In the genomic region with DNA sequence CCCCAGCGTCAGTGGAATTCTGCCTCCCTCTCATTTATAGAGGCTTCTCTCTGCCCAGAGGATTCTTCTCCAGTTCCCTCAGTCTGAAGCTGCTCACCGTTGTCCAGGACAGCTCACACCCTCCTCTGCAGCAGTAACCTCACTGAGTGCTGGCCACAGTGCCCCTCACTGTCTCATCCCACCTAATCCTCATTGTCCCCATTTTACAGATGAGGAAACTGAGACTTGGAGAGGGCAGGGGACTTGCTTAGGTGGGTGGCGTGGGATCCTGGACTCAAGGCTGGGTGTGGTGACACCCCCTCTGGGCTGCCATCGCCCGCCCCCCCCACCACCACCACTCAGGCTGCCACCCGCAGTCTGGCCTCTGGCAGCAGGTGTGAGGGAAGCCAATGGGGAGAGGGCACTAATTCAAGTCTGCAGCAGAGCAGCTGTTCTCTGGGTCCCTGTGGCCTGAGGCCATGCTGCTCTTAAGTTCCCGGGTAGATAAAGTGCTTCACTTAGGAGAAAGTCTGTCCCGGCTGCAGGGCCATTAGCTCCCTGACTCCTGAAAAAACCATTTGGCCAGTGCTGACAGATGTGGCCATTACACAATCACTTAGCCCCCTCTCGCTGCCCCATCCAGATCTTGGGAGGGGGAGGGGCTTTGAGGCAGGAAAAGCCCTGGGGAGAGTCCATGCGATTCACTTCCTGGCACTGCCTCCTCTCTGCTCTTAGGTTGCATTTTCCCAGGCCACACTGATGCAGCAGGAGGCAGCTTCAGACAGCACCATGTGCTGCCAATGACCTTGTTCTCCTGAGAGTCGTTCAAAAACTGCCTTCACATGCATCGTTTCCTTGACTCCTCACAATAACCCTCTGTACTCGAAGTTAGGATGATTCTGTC, we compare ENCODE assay signal across 14 cellular contexts. TPM values are rescaled to one million over a fixed set of nuclear protein-coding genes. Genes with fewer than 3 reads are reported as not detected.
DNase-seq lines count a peak whose midpoint lies in the region; ATAC-seq, FAIRE-seq and TF ChIP-seq lines count a peak whose summit lies in the region.
"Had no signal": no experiment of that assay in that cellular context is flagged by ENCODE, and none has a peak within 500 bp of the region (broad histone marks: within the 10 kb centered on the region; RNA-seq: fewer than 3 reads in every experiment).

No MANE protein-coding gene starts in this region.

- DNase-seq in DMS53 (lab: John Stamatoyannopoulos, UW) (peak; percentile 11), DMS53 treated with DMSO at 0.1 percent for 48 hours (lab: John Stamatoyannopoulos, UW; ENCODE audit: unreplicated experiment) (no peak), SK-MEL-5 (ENCODE audit: low read depth, low spot score) (peak; percentile 5), sciatic nerve (ENCODE audit: low spot score) (peak; percentile 42), cerebellar nuclear complex (lab: John Stamatoyannopoulos, UW) (no peak), GM19239 (ENCODE audit: insufficient read length, low spot score) (no peak)
- DNase-seq: activated effector memory CD4-positive, alpha-beta T cell treated with anti-CD3 and anti-CD28 coated beads, Interleukin-2, amount 50 U/mL, for 16 hours; T-helper 17 cell had no signal

- no peak for FAIRE-seq in GM19239 (lab: Jason Lieb, UNC)
- FAIRE-seq: A204.1 had no signal

- TF ChIP-seq CTCF in gastroesophageal sphincter (IDR thresholded peaks at IDR 0.05), result no peak

- no peak overlapping the region for H3K4me3 ChIP-seq in gastroesophageal sphincter
- H3K4me3 ChIP-seq: suprapubic skin had no signal

- in situ Hi-C loops in SK-MEL-5 (cut with HindIII; ENCODE audit: low pct_unique_long_range_greater_than_20kb, low sequenced_read_pairs), result no loop called here

- no peaks in the 10 kb centered on the region for H3K36me3 ChIP-seq in gastroesophageal sphincter
- H3K36me3 ChIP-seq: suprapubic skin had no signal

- intact Hi-C loops in sciatic nerve (cut with DNase I), result no loop called here

- peaks cover 11% of the 10 kb centered on the region for H3K27me3 ChIP-seq in gastroesophageal sphincter

- ATAC-seq in gastroesophageal sphincter (peak; percentile 13), sciatic nerve (peak; percentile 71), HG03159 (IDR thresholded peaks at IDR 0.05; ENCODE audit: unreplicated experiment) (no peak)
- ATAC-seq: T-helper 17 cell had no signal

- no peak for TF ChIP-seq POLR2A in gastroesophageal sphincter (IDR thresholded peaks at IDR 0.05)

- H3K4me1 ChIP-seq in gastroesophageal sphincter, result no peaks in the 10 kb centered on the region

- H3K27ac ChIP-seq in gastroesophageal sphincter, result no peak overlapping the region
- H3K27ac ChIP-seq: epithelial cell of prostate, suprapubic skin had no signal

- no peak for TF ChIP-seq EP300 in gastroesophageal sphincter (IDR thresholded peaks at IDR 0.05)

- peaks cover 0 to 12% (median 0%) of the 10 kb centered on the region in 3 donors for H3K9me3 ChIP-seq in gastroesophageal sphincter
- H3K9me3 ChIP-seq: suprapubic skin had no signal

- WGBS in gastroesophageal sphincter (ENCODE audit: low coverage in 1 of 2), 2 donors, result 8 to 36% methylated on average over 2 to 7 of the region's 13 CpGs

RNA-seq across cellular contexts. Expression of a gene that starts 36.3 kb away (rescaled TPM):
- total RNA-seq in SK-MEL-5 (2014; rRNA removed; shearing (Covaris generic)), result not detected in 2 replicates
- polyA plus RNA-seq in SK-MEL-5 (2015; cell fraction: cytosol; rRNA removed), result not detected in 2 replicates
- not detected in 2 replicates for polyA plus RNA-seq in SK-MEL-5 (2015; cell fraction: nucleus; rRNA removed)
- total RNA-seq in gastroesophageal sphincter, result not detected
- not detected for total RNA-seq in sciatic nerve
- total RNA-seq: mesothelial cell of epicardium, T-helper 17 cell had no signal

Comparison
In these comparisons a context has a peak if more than half of its experiments do, and no peak if none do; other contexts are left out.
1. DNase-seq: peak in DMS53 (single experiment), SK-MEL-5 (single experiment) and sciatic nerve (single experiment); none in DMS53 treated with DMSO at 0.1 percent for 48 hours (single experiment), cerebellar nuclear complex (0 of 2) and GM19239 (single experiment).